1 cellular context compared by ENCODE assay signal in the genomic region with DNA sequence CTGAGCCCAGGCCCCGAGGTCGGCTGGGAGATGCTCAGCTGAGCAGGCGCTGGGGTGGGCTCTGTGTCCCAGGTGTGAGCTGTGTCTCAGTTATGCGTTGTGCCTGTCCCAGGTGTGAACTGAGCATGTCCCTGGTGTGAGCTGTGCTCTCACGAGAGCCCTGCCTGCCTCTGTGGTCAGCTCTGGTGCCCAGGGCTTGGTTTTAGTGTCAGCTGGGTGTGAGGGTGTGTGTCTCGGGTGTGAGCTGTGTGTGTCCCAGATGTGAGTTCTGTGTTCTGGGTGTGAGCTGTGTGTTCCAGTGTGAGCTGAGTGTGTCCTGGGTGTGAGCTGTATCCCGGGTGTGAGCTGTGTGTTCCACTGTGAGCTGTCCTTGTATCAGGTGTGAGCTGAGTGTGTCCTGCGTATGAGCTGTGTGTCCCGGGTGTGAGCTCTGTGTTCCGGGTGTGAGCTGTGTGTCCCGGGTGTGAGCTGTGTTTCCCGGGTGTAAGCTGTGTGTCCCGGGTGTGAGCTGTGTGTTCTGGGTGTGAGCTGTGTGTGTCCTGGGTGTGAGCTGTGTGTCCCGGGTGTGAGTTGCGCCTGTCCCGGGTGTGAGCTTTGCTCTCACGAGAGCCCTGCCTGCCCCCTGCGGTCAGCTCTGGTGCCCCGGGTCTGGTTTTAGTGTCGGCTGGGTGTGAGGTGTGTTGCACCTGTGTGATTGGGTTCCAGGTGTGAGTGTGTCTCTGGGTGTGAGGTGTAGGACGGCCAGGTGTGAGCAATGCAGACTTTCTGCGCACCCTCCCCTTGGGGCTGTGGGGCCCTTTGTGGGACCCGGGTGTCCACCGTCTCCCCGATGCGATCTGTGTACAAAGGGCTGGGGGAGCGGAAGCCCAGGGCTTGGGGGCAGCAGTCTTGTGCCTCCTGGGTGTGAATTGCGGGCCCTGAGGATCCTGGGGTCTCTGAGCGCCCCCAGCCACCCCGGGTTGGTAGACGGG.
TF ChIP-seq lines count a peak whose summit lies in the region.

No MANE protein-coding gene starts in this region.

TF ChIP-seq in GM23338, 12 proteins besides CTCF, POLR2A, EP300 and RAD21:
- TF ChIP-seq POLR2AphosphoS5 (IDR thresholded peaks at IDR 0.05; ENCODE audit: low read depth) (no peak), JUNB (IDR thresholded peaks at IDR 0.05; ENCODE audit: unreplicated experiment) (no peak), STAT1 (IDR thresholded peaks at IDR 0.05; ENCODE audit: unreplicated experiment) (no peak)
- TF ChIP-seq, protein P1, sequence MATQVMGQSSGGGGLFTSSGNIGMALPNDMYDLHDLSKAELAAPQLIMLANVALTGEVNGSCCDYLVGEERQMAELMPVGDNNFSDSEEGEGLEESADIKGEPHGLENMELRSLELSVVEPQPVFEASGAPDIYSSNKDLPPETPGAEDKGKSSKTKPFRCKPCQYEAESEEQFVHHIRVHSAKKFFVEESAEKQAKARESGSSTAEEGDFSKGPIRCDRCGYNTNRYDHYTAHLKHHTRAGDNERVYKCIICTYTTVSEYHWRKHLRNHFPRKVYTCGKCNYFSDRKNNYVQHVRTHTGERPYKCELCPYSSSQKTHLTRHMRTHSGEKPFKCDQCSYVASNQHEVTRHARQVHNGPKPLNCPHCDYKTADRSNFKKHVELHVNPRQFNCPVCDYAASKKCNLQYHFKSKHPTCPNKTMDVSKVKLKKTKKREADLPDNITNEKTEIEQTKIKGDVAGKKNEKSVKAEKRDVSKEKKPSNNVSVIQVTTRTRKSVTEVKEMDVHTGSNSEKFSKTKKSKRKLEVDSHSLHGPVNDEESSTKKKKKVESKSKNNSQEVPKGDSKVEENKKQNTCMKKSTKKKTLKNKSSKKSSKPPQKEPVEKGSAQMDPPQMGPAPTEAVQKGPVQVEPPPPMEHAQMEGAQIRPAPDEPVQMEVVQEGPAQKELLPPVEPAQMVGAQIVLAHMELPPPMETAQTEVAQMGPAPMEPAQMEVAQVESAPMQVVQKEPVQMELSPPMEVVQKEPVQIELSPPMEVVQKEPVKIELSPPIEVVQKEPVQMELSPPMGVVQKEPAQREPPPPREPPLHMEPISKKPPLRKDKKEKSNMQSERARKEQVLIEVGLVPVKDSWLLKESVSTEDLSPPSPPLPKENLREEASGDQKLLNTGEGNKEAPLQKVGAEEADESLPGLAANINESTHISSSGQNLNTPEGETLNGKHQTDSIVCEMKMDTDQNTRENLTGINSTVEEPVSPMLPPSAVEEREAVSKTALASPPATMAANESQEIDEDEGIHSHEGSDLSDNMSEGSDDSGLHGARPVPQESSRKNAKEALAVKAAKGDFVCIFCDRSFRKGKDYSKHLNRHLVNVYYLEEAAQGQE (IDR thresholded peaks at IDR 0.05; ENCODE audit: unreplicated experiment), result no peak
- TF ChIP-seq, protein P2, sequence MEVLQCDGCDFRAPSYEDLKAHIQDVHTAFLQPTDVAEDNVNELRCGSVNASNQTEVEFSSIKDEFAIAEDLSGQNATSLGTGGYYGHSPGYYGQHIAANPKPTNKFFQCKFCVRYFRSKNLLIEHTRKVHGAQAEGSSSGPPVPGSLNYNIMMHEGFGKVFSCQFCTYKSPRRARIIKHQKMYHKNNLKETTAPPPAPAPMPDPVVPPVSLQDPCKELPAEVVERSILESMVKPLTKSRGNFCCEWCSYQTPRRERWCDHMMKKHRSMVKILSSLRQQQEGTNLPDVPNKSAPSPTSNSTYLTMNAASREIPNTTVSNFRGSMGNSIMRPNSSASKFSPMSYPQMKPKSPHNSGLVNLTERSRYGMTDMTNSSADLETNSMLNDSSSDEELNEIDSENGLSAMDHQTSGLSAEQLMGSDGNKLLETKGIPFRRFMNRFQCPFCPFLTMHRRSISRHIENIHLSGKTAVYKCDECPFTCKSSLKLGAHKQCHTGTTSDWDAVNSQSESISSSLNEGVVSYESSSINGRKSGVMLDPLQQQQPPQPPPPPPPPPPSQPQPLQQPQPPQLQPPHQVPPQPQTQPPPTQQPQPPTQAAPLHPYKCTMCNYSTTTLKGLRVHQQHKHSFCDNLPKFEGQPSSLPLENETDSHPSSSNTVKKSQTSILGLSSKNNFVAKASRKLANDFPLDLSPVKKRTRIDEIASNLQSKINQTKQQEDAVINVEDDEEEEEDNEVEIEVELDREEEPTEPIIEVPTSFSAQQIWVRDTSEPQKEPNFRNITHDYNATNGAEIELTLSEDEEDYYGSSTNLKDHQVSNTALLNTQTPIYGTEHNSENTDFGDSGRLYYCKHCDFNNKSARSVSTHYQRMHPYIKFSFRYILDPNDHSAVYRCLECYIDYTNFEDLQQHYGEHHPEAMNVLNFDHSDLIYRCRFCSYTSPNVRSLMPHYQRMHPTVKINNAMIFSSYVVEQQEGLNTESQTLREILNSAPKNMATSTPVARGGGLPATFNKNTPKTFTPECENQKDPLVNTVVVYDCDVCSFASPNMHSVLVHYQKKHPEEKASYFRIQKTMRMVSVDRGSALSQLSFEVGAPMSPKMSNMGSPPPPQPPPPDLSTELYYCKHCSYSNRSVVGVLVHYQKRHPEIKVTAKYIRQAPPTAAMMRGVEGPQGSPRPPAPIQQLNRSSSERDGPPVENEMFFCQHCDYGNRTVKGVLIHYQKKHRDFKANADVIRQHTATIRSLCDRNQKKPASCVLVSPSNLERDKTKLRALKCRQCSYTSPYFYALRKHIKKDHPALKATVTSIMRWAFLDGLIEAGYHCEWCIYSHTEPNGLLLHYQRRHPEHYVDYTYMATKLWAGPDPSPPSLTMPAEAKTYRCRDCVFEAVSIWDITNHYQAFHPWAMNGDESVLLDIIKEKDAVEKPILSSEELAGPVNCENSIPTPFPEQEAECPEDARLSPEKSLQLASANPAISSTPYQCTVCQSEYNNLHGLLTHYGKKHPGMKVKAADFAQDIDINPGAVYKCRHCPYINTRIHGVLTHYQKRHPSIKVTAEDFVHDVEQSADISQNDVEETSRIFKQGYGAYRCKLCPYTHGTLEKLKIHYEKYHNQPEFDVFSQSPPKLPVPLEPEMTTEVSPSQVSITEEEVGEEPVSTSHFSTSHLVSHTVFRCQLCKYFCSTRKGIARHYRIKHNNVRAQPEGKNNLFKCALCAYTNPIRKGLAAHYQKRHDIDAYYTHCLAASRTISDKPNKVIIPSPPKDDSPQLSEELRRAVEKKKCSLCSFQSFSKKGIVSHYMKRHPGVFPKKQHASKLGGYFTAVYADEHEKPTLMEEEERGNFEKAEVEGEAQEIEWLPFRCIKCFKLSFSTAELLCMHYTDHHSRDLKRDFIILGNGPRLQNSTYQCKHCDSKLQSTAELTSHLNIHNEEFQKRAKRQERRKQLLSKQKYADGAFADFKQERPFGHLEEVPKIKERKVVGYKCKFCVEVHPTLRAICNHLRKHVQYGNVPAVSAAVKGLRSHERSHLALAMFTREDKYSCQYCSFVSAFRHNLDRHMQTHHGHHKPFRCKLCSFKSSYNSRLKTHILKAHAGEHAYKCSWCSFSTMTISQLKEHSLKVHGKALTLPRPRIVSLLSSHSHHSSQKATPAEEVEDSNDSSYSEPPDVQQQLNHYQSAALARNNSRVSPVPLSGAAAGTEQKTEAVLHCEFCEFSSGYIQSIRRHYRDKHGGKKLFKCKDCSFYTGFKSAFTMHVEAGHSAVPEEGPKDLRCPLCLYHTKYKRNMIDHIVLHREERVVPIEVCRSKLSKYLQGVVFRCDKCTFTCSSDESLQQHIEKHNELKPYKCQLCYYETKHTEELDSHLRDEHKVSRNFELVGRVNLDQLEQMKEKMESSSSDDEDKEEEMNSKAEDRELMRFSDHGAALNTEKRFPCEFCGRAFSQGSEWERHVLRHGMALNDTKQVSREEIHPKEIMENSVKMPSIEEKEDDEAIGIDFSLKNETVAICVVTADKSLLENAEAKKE (CRISPR knock-in tag; IDR thresholded peaks at IDR 0.05), result no peak
